Comparison of ENCODE assay signal across 1 cellular context in genomic region chr11:124611016-124611571, GRCh38.
TF ChIP-seq lines count a peak whose summit lies in the region.

Gene PANX3, plus strand, starts transcription at chr11:124611428. Its CDS starts 129 bp downstream, at chr11:124611557.

TF ChIP-seq in HepG2, 621 proteins besides CTCF, POLR2A, EP300 and RAD21:
- TF ChIP-seq MAFF (IDR thresholded peaks at IDR 0.05; ENCODE audit: low read depth, low read length) = no peak
- TF ChIP-seq ZNF572 (CRISPR knock-in tag; IDR thresholded peaks at IDR 0.05) = no peak
- TF ChIP-seq CEBPZ (IDR thresholded peaks at IDR 0.05; ENCODE audit: low read length) = no peak
- TF ChIP-seq ELF1 (CRISPR knock-in tag; IDR thresholded peaks at IDR 0.05) = no peak
- TF ChIP-seq NCOR1 (IDR thresholded peaks at IDR 0.05; ENCODE audit: borderline replicate concordance, low read length) = no peak
- no peak for TF ChIP-seq CENPBD1 (CRISPR knock-in tag; IDR thresholded peaks at IDR 0.05; ENCODE audit: borderline replicate concordance, low read depth)
- TF ChIP-seq ZFP37 (CRISPR knock-in tag; IDR thresholded peaks at IDR 0.05; ENCODE audit: borderline replicate concordance) = no peak
- TF ChIP-seq ZNF768 (CRISPR knock-in tag; IDR thresholded peaks at IDR 0.05) = no peak
- TF ChIP-seq ZNF207 (IDR thresholded peaks at IDR 0.05; ENCODE audit: borderline replicate concordance) = no peak
- no peak for TF ChIP-seq ZFP41 (CRISPR knock-in tag; IDR thresholded peaks at IDR 0.05; ENCODE audit: borderline replicate concordance)
- no peak for TF ChIP-seq NPAS2 (CRISPR knock-in tag; IDR thresholded peaks at IDR 0.05; ENCODE audit: borderline replicate concordance)
- TF ChIP-seq RBM22 (optimal IDR thresholded peaks at IDR 0.05; ENCODE audit: low read length) = no peak
- TF ChIP-seq HCFC1 (IDR thresholded peaks at IDR 0.05; ENCODE audit: low read depth, low read length) = no peak
- TF ChIP-seq FOXC1 (CRISPR knock-in tag; IDR thresholded peaks at IDR 0.05; ENCODE audit: borderline replicate concordance) = no peak
TF ChIP-seq in HepG2: peak in this region for 0.
